In the genomic region with DNA sequence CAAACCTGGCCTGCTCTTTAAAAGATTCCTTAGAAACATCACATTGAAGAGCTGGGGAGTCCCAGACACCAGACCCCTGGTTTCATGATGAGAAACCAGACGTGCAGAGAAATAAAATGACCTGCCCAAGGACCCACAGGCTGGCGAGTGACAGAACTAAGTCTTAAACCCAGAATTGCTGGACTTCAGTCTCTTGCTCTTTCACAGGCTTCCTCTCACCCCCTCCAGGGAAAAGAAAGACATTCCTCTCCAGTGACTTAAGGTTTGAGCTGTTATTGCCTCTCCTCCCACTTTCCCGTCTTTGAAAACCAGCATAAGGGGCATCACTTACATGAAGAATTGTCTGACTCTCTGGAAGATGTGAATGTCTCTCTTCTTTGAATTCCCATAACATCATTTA, we compare ENCODE assay signal across 21 cellular contexts.
DNase-seq lines count a peak whose midpoint lies in the region; ATAC-seq and TF ChIP-seq lines count a peak whose summit lies in the region.
"Had no signal": no experiment of that assay in that cellular context is flagged by ENCODE, and none has a peak within 500 bp of the region (broad histone marks: within the 10 kb centered on the region; RNA-seq: fewer than 3 reads in every experiment).

No MANE protein-coding gene starts in this region.

- peaks cover 0 to 9% (median 7%) of the 10 kb centered on the region in 3 donors for H3K9me3 ChIP-seq in tibial artery
- H3K9me3 ChIP-seq: BE2C, HAP-1 had no signal

- H3K4me1 Mint-ChIP-seq in GM23338: no peaks in the 10 kb centered on the region
- peaks cover 37% of the 10 kb centered on the region for H3K4me1 Mint-ChIP-seq in mesothelial cell of epicardium
- H3K4me1 Mint-ChIP-seq: CD4-positive, CD25-positive, alpha-beta regulatory T cell; CD8-positive, alpha-beta memory T cell; IgD-negative memory B cell had no signal

- no peak for TF ChIP-seq CTCF in GM23338 (conservative IDR thresholded peaks at IDR 0.05; ENCODE audit: low read depth in 2 of 2)
- TF ChIP-seq CTCF in fibroblast of pulmonary artery (IDR thresholded peaks at IDR 0.05; ENCODE audit: low read length, missing control alignments): no peak
- TF ChIP-seq CTCF in mesothelial cell of epicardium (IDR thresholded peaks at IDR 0.05; ENCODE audit: unreplicated experiment): no peak
- no peak for TF ChIP-seq CTCF in tibial artery (IDR thresholded peaks at IDR 0.05)

- no peaks in the 10 kb centered on the region for H3K27me3 ChIP-seq in GM23338 (ENCODE audit: insufficient read depth)
- no peaks in the 10 kb centered on the region for H3K27me3 ChIP-seq in tibial artery
- H3K27me3 ChIP-seq: BE2C had no signal

- H3K27ac ChIP-seq in GM23338 (ENCODE audit: low read depth) (no peak overlapping the region), tibial artery (no peak overlapping the region)

- H3K4me1 ChIP-seq in GM23338 (ENCODE audit: insufficient read depth) (no peaks in the 10 kb centered on the region), tibial artery (no peaks in the 10 kb centered on the region)
- H3K4me1 ChIP-seq: BE2C, HAP-1 had no signal

- H4K20me1 ChIP-seq in GM23338 (replicated peaks; ENCODE audit: insufficient read depth): no peaks in the 10 kb centered on the region

- H3K36me3 Mint-ChIP-seq in GM23338 (ENCODE audit: low read depth): no peaks in the 10 kb centered on the region
- no peaks in the 10 kb centered on the region for H3K36me3 Mint-ChIP-seq in mesothelial cell of epicardium
- H3K36me3 Mint-ChIP-seq: CD4-positive, CD25-positive, alpha-beta regulatory T cell; CD8-positive, alpha-beta memory T cell; IgD-negative memory B cell had no signal

- H3K27ac Mint-ChIP-seq in GM23338 (no peak overlapping the region), mesothelial cell of epicardium (peak overlapping the region; percentile 87)
- H3K27ac Mint-ChIP-seq: CD4-positive, CD25-positive, alpha-beta regulatory T cell; CD8-positive, alpha-beta memory T cell; IgD-negative memory B cell had no signal

- no peak overlapping the region for H3K4me3 ChIP-seq in GM23338
- no peak overlapping the region for H3K4me3 ChIP-seq in fibroblast of pulmonary artery (replicated peaks; ENCODE audit: low read depth, low read length)
- H3K4me3 ChIP-seq in tibial artery: no peak overlapping the region
- H3K4me3 ChIP-seq: HAP-1 had no signal

- ATAC-seq in GM23338 (no peak), HG03565 (IDR thresholded peaks at IDR 0.05; ENCODE audit: unreplicated experiment) (no peak), HG02798 (IDR thresholded peaks at IDR 0.05; ENCODE audit: poor library complexity, unreplicated experiment) (no peak)
- ATAC-seq: HepG2 had no signal

- intact Hi-C loops in tibial artery (cut with DNase I; ENCODE audit: low total_unique reads): no loop called here

- no peak overlapping the region for H2AFZ ChIP-seq in GM23338

- H3K27me3 Mint-ChIP-seq in GM23338 (ENCODE audit: insufficient read depth, low read depth, poor library complexity): no peaks in the 10 kb centered on the region
- no peaks in the 10 kb centered on the region for H3K27me3 Mint-ChIP-seq in mesothelial cell of epicardium (ENCODE audit: low read depth)
- H3K27me3 Mint-ChIP-seq: CD4-positive, CD25-positive, alpha-beta regulatory T cell; CD8-positive, alpha-beta memory T cell; IgD-negative memory B cell had no signal

- H3F3A ChIP-seq in GM23338 (replicated peaks; ENCODE audit: low read depth): no peaks in the 10 kb centered on the region

- H3K9me3 Mint-ChIP-seq in GM23338: no peaks in the 10 kb centered on the region
- H3K9me3 Mint-ChIP-seq in mesothelial cell of epicardium: peaks cover 6% of the 10 kb centered on the region

- DNase-seq in GM23338 (ENCODE audit: low spot score) (peak; percentile 6), astrocyte of the hippocampus (ENCODE audit: low read depth, low spot score) (peak; percentile 12), fibroblast of pulmonary artery (ENCODE audit: low read depth) (peak; percentile 39), mesothelial cell of epicardium (ENCODE audit: low spot score in 2 of 2, unreplicated experiment in 2 of 2) (no peak), tibial artery (no peak)
- DNase-seq: ACHN; BE2C; C1 segment of cervical spinal cord; CD4-positive, CD25-positive, alpha-beta regulatory T cell; CD8-positive, alpha-beta memory T cell; COR-L47; DMS 273 treated with DMSO at 0.1 percent for 48 hours; DMS53; DND-41; GDM1; KBM-7 had no signal

- H3K4me2 ChIP-seq in GM23338: no peak overlapping the region

- no peak overlapping the region for H3K4me3 Mint-ChIP-seq in GM23338
- H3K4me3 Mint-ChIP-seq in mesothelial cell of epicardium: no peak overlapping the region
- H3K4me3 Mint-ChIP-seq: CD4-positive, CD25-positive, alpha-beta regulatory T cell; CD8-positive, alpha-beta memory T cell; IgD-negative memory B cell had no signal

- no peaks in the 10 kb centered on the region; the same call in 1 of the 2 replicates for H3K9me2 ChIP-seq in GM23338 (ENCODE audit: insufficient read depth)

- no peaks in the 10 kb centered on the region for H3K36me3 ChIP-seq in GM23338 (ENCODE audit: insufficient read depth)
- H3K36me3 ChIP-seq in tibial artery: no peaks in the 10 kb centered on the region
- H3K36me3 ChIP-seq: BE2C, HAP-1 had no signal

- H3K79me2 ChIP-seq in GM23338 (replicated peaks; ENCODE audit: insufficient read depth): no peaks in the 10 kb centered on the region

TF ChIP-seq in GM23338, 12 proteins besides CTCF, POLR2A, EP300 and RAD21 (continues in another document):
- TF ChIP-seq JUNB (IDR thresholded peaks at IDR 0.05; ENCODE audit: unreplicated experiment): no peak
- no peak for TF ChIP-seq ZNF331 (CRISPR knock-in tag; IDR thresholded peaks at IDR 0.05; ENCODE audit: low read depth)
- no peak for TF ChIP-seq STAT1 (IDR thresholded peaks at IDR 0.05; ENCODE audit: unreplicated experiment)
- TF ChIP-seq, protein P1, sequence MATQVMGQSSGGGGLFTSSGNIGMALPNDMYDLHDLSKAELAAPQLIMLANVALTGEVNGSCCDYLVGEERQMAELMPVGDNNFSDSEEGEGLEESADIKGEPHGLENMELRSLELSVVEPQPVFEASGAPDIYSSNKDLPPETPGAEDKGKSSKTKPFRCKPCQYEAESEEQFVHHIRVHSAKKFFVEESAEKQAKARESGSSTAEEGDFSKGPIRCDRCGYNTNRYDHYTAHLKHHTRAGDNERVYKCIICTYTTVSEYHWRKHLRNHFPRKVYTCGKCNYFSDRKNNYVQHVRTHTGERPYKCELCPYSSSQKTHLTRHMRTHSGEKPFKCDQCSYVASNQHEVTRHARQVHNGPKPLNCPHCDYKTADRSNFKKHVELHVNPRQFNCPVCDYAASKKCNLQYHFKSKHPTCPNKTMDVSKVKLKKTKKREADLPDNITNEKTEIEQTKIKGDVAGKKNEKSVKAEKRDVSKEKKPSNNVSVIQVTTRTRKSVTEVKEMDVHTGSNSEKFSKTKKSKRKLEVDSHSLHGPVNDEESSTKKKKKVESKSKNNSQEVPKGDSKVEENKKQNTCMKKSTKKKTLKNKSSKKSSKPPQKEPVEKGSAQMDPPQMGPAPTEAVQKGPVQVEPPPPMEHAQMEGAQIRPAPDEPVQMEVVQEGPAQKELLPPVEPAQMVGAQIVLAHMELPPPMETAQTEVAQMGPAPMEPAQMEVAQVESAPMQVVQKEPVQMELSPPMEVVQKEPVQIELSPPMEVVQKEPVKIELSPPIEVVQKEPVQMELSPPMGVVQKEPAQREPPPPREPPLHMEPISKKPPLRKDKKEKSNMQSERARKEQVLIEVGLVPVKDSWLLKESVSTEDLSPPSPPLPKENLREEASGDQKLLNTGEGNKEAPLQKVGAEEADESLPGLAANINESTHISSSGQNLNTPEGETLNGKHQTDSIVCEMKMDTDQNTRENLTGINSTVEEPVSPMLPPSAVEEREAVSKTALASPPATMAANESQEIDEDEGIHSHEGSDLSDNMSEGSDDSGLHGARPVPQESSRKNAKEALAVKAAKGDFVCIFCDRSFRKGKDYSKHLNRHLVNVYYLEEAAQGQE (IDR thresholded peaks at IDR 0.05; ENCODE audit: unreplicated experiment): no peak

Comparison
In these comparisons a context has a peak if more than half of its experiments do, and no peak if none do; other contexts are left out.
1. DNase-seq: peak in GM23338 (single experiment), astrocyte of the hippocampus (single experiment) and fibroblast of pulmonary artery (single experiment); none in mesothelial cell of epicardium (0 of 2) and tibial artery (0 of 2).